In the genomic region with DNA sequence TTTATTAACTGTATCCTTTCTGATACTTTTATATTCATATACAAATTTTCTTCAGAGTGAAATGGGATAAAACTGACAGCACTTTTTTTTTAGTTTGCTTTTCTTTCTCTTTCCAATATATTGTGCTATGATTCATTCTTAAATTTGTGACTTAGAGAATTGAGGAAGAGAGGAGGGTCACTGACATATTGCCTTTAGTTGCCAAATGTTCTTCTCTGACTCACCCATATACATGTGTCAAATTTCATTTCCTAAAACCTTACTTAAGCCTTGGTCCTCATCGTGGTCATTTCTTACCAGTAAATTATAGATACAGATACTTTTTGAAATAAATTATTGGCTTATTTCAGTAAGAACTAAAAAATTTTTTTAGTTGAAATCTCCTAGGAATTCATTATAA, we compare ENCODE assay signal across 12 cellular contexts. TPM values are rescaled to one million over a fixed set of nuclear protein-coding genes. Genes with fewer than 3 reads are reported as not detected.
A peak's percentile ranks its signal among the peaks of the same experiment; 100 is the strongest.
DNase-seq lines count a peak whose midpoint lies in the region; ATAC-seq, FAIRE-seq and TF ChIP-seq lines count a peak whose summit lies in the region.
"Had no signal": no experiment of that assay in that cellular context is flagged by ENCODE, and none has a peak within 500 bp of the region (broad histone marks: within the 10 kb centered on the region; RNA-seq: fewer than 3 reads in every experiment).

No MANE protein-coding gene starts in this region.

- no peak overlapping the region for H3K4me2 ChIP-seq in H9 (ENCODE audit: insufficient read depth, insufficient read length, low read length)

- H3K79me2 ChIP-seq in H9 (ENCODE audit: insufficient read depth, low read length), result no peaks in the 10 kb centered on the region

- H4K91ac ChIP-seq in H9 (ENCODE audit: insufficient read length, low read depth, low read length), result no peak overlapping the region

- no peaks in the 10 kb centered on the region for H4K20me1 ChIP-seq in H9 (ENCODE audit: control insufficient read depth, insufficient read depth, insufficient read length)

- WGBS in H9 (ENCODE audit: extremely low coverage, insufficient read length, low lambda C conversion rate), result no CpG with 5 or more reads among the region's 1 CpG

- H3K4me3 ChIP-seq in epithelial cell of esophagus (ENCODE audit: low read length), result no peak overlapping the region
- H3K4me3 ChIP-seq: mucosa of descending colon, thoracic aorta had no signal

- ATAC-seq in activated naive CD4-positive, alpha-beta T cell treated with anti-CD3 and anti-CD28 coated beads, Interleukin-2, amount 50 U/mL, for 72 hours, result peak; percentile 40 to 51
- ATAC-seq: mucosa of descending colon had no signal

- peaks cover 3% of the 10 kb centered on the region; the same call in 1 of the 2 replicates for H3K4me1 ChIP-seq in H9 (ENCODE audit: insufficient read depth, low read length)

- H3K14ac ChIP-seq in H9 (ENCODE audit: insufficient read depth, low read length), result no peak overlapping the region

- no peak overlapping the region for H3K4ac ChIP-seq in H9 (ENCODE audit: low read depth, low read length)

- no peaks in the 10 kb centered on the region for H3K9me3 ChIP-seq in H9 (ENCODE audit: control insufficient read depth, low read depth, low read length)
- H3K9me3 ChIP-seq: mucosa of descending colon, thoracic aorta had no signal

- no peaks in the 10 kb centered on the region for H3K27me3 Mint-ChIP-seq in activated naive CD4-positive, alpha-beta T cell treated with anti-CD3 and anti-CD28 coated beads, Interleukin-2, amount 10 ng/mL, durations not matched to agents 7 days and 5 days
- no peaks in the 10 kb centered on the region for H3K27me3 Mint-ChIP-seq in H9 (ENCODE audit: low read depth)

- no peak for DNase-seq in activated naive CD4-positive, alpha-beta T cell treated with anti-CD3 and anti-CD28 coated beads, Interleukin-2, amount 50 U/mL, for 72 hours (ENCODE audit: low spot score in 2 of 2)
- no peak for DNase-seq in activated naive CD4-positive, alpha-beta T cell treated with anti-CD3 and anti-CD28 coated beads, Interleukin-2, amount 10 ng/mL, durations not matched to agents 7 days and 5 days
- DNase-seq in RCC 7860 (ENCODE audit: low spot score), result no peak
- DNase-seq in epithelial cell of esophagus (ENCODE audit: low read depth), result peak; percentile 73
- peak; percentile 85 for DNase-seq in stromal cell of bone marrow (ENCODE audit: low read depth)
- DNase-seq in DMS79 (lab: John Stamatoyannopoulos, UW), result no peak
- no peak for DNase-seq in H9
- no peak for DNase-seq in activated effector memory CD4-positive, alpha-beta T cell treated with Interleukin-2 at 50 U/mL for 16 hours
- DNase-seq: MM.1S, mucosa of descending colon, SHP77 had no signal

- no peaks in the 10 kb centered on the region for H3K79me1 ChIP-seq in H9 (ENCODE audit: insufficient read depth, low read depth, low read length, poor library complexity, severe bottlenecking)

- no peaks in the 10 kb centered on the region for H3K9me3 Mint-ChIP-seq in activated naive CD4-positive, alpha-beta T cell treated with anti-CD3 and anti-CD28 coated beads, Interleukin-2, amount 50 U/mL, for 72 hours
- H3K9me3 Mint-ChIP-seq in activated naive CD4-positive, alpha-beta T cell treated with anti-CD3 and anti-CD28 coated beads, Interleukin-2, amount 10 ng/mL, durations not matched to agents 7 days and 5 days, result no peaks in the 10 kb centered on the region
- H3K9me3 Mint-ChIP-seq in H9, result no peaks in the 10 kb centered on the region

- H3K4me3 Mint-ChIP-seq in activated naive CD4-positive, alpha-beta T cell treated with anti-CD3 and anti-CD28 coated beads, Interleukin-2, amount 10 ng/mL, durations not matched to agents 7 days and 5 days, result no peak overlapping the region
- no peak overlapping the region for H3K4me3 Mint-ChIP-seq in H9

- TF ChIP-seq CTCF in epithelial cell of esophagus (IDR thresholded peaks at IDR 0.05; ENCODE audit: insufficient read depth, low read depth, low read length, missing control alignments), result no peak
- no peak for TF ChIP-seq CTCF in H9 (conservative IDR thresholded peaks at IDR 0.05)

- peak; percentile 37 for FAIRE-seq in RCC 7860 (lab: Jason Lieb, UNC)

- no peak overlapping the region for H2BK15ac ChIP-seq in H9 (ENCODE audit: low read depth, low read length)

- no peak overlapping the region for H2AK5ac ChIP-seq in H9 (ENCODE audit: insufficient read length, low read length)

- no peak overlapping the region for H2BK20ac ChIP-seq in H9 (ENCODE audit: low read depth, low read length, poor library complexity, severe bottlenecking)

- no peak overlapping the region for H2BK5ac ChIP-seq in H9 (ENCODE audit: insufficient read length, low read length)

- H2BK12ac ChIP-seq in H9 (ENCODE audit: insufficient read length, low read depth, low read length), result no peak overlapping the region

- no peak overlapping the region for H3K23ac ChIP-seq in H9 (ENCODE audit: insufficient read length, low read depth, low read length)

- H3K9ac ChIP-seq in H9 (ENCODE audit: extremely low read depth, insufficient read length, low read length), result no peak overlapping the region

- no peak overlapping the region for H4K5ac ChIP-seq in H9 (ENCODE audit: insufficient read length, low read depth, low read length)

- CTCF ChIA-PET in activated naive CD4-positive, alpha-beta T cell treated with anti-CD3 and anti-CD28 coated beads, Interleukin-2, amount 10 ng/mL, durations not matched to agents 7 days and 5 days (lab: Charles Lee), result no interaction called here

- peaks cover 0 to 12% of the 10 kb centered on the region in 2 donors for H3K36me3 Mint-ChIP-seq in activated naive CD4-positive, alpha-beta T cell treated with anti-CD3 and anti-CD28 coated beads, Interleukin-2, amount 50 U/mL, for 72 hours
- H3K36me3 Mint-ChIP-seq in activated naive CD4-positive, alpha-beta T cell treated with anti-CD3 and anti-CD28 coated beads, Interleukin-2, amount 10 ng/mL, durations not matched to agents 7 days and 5 days, result peaks cover 15% of the 10 kb centered on the region
- peaks cover 2 to 9% (median 8%) of the 10 kb centered on the region in 3 experiments for H3K36me3 Mint-ChIP-seq in H9 (ENCODE audit: insufficient read depth in 1 of 3, low read depth in 3 of 3)

- H2AFZ ChIP-seq in H9 (ENCODE audit: low read length), result no peak overlapping the region

- H3T11ph ChIP-seq in H9 (ENCODE audit: low read length), result no peak overlapping the region

- no peak overlapping the region for H4K8ac ChIP-seq in H9 (replicated peaks; ENCODE audit: insufficient read length, low read depth, low read length)

- no peak overlapping the region for H2BK120ac ChIP-seq in H9 (ENCODE audit: low read depth, low read length, poor library complexity, severe bottlenecking)

- no peak overlapping the region for H3K27ac ChIP-seq in H9 (ENCODE audit: insufficient read length, low read depth, low read length)
- H3K27ac ChIP-seq: thoracic aorta had no signal

- H3K18ac ChIP-seq in H9 (ENCODE audit: insufficient read length, low read depth, low read length), result no peak overlapping the region

- H3K56ac ChIP-seq in H9 (ENCODE audit: insufficient read length, low read depth, low read length), result no peak overlapping the region

- no peaks in the 10 kb centered on the region for H3K27me3 ChIP-seq in H9 (ENCODE audit: insufficient read depth, low read length)

- H3K23me2 ChIP-seq in H9 (ENCODE audit: insufficient read length, low read depth, low read length, poor library complexity, severe bottlenecking), result peaks cover 4% of the 10 kb centered on the region

- no peak overlapping the region for H3K27ac Mint-ChIP-seq in activated naive CD4-positive, alpha-beta T cell treated with anti-CD3 and anti-CD28 coated beads, Interleukin-2, amount 50 U/mL, for 72 hours
- no peak overlapping the region for H3K27ac Mint-ChIP-seq in activated naive CD4-positive, alpha-beta T cell treated with anti-CD3 and anti-CD28 coated beads, Interleukin-2, amount 10 ng/mL, durations not matched to agents 7 days and 5 days
- no peak overlapping the region for H3K27ac Mint-ChIP-seq in H9

- peaks cover 13% of the 10 kb centered on the region for H3K4me1 Mint-ChIP-seq in activated naive CD4-positive, alpha-beta T cell treated with anti-CD3 and anti-CD28 coated beads, Interleukin-2, amount 10 ng/mL, durations not matched to agents 7 days and 5 days
- peaks cover 18 to 21% of the 10 kb centered on the region in 2 experiments for H3K4me1 Mint-ChIP-seq in H9

RNA-seq across cellular contexts. Expression of a gene that starts 53.9 kb away (rescaled TPM):
- total RNA-seq in activated naive CD4-positive, alpha-beta T cell treated with anti-CD3 and anti-CD28 coated beads, Interleukin-2, amount 50 U/mL, for 72 hours, result 10 to 100 TPM; 42.8 to 45.5 TPM
- total RNA-seq in H9 (2021), result 55.5 and 60.5 TPM in 2 replicates

Comparison
In these comparisons a context has a peak if more than half of its experiments do, and no peak if none do; other contexts are left out.
1. DNase-seq: peak in epithelial cell of esophagus (single experiment) and stromal cell of bone marrow (single experiment); none in activated naive CD4-positive, alpha-beta T cell treated with anti-CD3 and anti-CD28 coated beads, Interleukin-2, amount 50 U/mL, for 72 hours (0 of 2), activated naive CD4-positive, alpha-beta T cell treated with anti-CD3 and anti-CD28 coated beads, Interleukin-2, amount 10 ng/mL, durations not matched to agents 7 days and 5 days (single experiment), RCC 7860 (single experiment), DMS79 (single experiment), H9 (single experiment) and activated effector memory CD4-positive, alpha-beta T cell treated with Interleukin-2 at 50 U/mL for 16 hours (single experiment).